ENCODE assay signal across 9 cellular contexts in genomic region chr11:114061053-114062049, GRCh38. TPM values are rescaled to one million over a fixed set of nuclear protein-coding genes. Genes with fewer than 3 reads are reported as not detected.
DNase-seq lines count a peak whose midpoint lies in the region; ATAC-seq and TF ChIP-seq lines count a peak whose summit lies in the region.
"Had no signal": no experiment of that assay in that cellular context is flagged by ENCODE, and none has a peak within 500 bp of the region (broad histone marks: within the 10 kb centered on the region; RNA-seq: fewer than 3 reads in every experiment).

No MANE protein-coding gene starts in this region.

- TF ChIP-seq POLR2A in prostate gland (IDR thresholded peaks at IDR 0.05) (peak; percentile 40), GM18505 (IDR thresholded peaks at IDR 0.05; ENCODE audit: borderline replicate concordance, extremely low read depth, insufficient read depth, insufficient read length) (no peak)

- no peaks in the 10 kb centered on the region for H3K36me3 Mint-ChIP-seq in activated CD8-positive, alpha-beta memory T cell treated with anti-CD3 and anti-CD28 coated beads, Interleukin-2, amount 10 ng/mL, durations not matched to agents 7 days and 5 days
- no peaks in the 10 kb centered on the region for H3K36me3 Mint-ChIP-seq in activated T-helper 1 cell treated with anti-CD3 and anti-CD28 coated beads, Interleukin-12 subunit alpha, Interleukin-12 subunit beta, Interleukin-2, Interleukin-4 antibody, amounts not matched to agents 30 ng/mL and 10 ng/mL and 1 ng/mL, durations not matched to agents 14 hours and 24 hours and 36 hours (ENCODE audit: low read depth)
- H3K36me3 Mint-ChIP-seq: activated naive CD4-positive, alpha-beta T cell treated with anti-CD3 and anti-CD28 coated beads, Interleukin-2, amount 50 U/mL, for 72 hours had no signal

- peak; percentile 8 for ATAC-seq in activated CD8-positive, alpha-beta memory T cell treated with anti-CD3 and anti-CD28 coated beads, Interleukin-2, amount 10 ng/mL, durations not matched to agents 7 days and 5 days
- ATAC-seq in heart right ventricle (peak in 7 of 8 donors; percentile 2 to 21 (median 10)), GM18505 (IDR thresholded peaks at IDR 0.05; ENCODE audit: unreplicated experiment) (no peak)

- no peaks in the 10 kb centered on the region for H3K9me3 ChIP-seq in heart right ventricle
- no peaks in the 10 kb centered on the region for H3K9me3 ChIP-seq in prostate gland

- no peak overlapping the region for H3K27ac Mint-ChIP-seq in activated CD8-positive, alpha-beta memory T cell treated with anti-CD3 and anti-CD28 coated beads, Interleukin-2, amount 10 ng/mL, durations not matched to agents 7 days and 5 days
- peak overlapping the region; percentile 44 for H3K27ac Mint-ChIP-seq in activated T-helper 1 cell treated with anti-CD3 and anti-CD28 coated beads, Interleukin-12 subunit alpha, Interleukin-12 subunit beta, Interleukin-2, Interleukin-4 antibody, amounts not matched to agents 30 ng/mL and 10 ng/mL and 1 ng/mL, durations not matched to agents 14 hours and 24 hours and 36 hours
- H3K27ac Mint-ChIP-seq: activated naive CD4-positive, alpha-beta T cell treated with anti-CD3 and anti-CD28 coated beads, Interleukin-2, amount 50 U/mL, for 72 hours had no signal

- 4% methylated on average over 52 of the region's 52 CpGs for WGBS in heart right ventricle, 2 donors
- WGBS in prostate gland = 3% methylated on average over 36 of the region's 52 CpGs

- H3K4me1 ChIP-seq in heart right ventricle (peaks cover 29 to 78% (median 73%) of the 10 kb centered on the region in 9 donors), prostate gland (replicated peaks) (peaks cover 29% of the 10 kb centered on the region)

- DNase-seq in activated CD8-positive, alpha-beta memory T cell treated with anti-CD3 and anti-CD28 coated beads, Interleukin-2, amount 10 ng/mL, durations not matched to agents 7 days and 5 days = no peak
- DNase-seq in activated CD8-positive, alpha-beta memory T cell treated with anti-CD3 and anti-CD28 coated beads, Interleukin-2, amount 50 U/mL, for 4 hours = no peak
- DNase-seq in activated T-helper 1 cell treated with anti-CD3 and anti-CD28 coated beads, Interleukin-12 subunit alpha, Interleukin-12 subunit beta, Interleukin-2, Interleukin-4 antibody, amounts not matched to agents 30 ng/mL and 10 ng/mL and 1 ng/mL, durations not matched to agents 14 hours and 24 hours and 36 hours (ENCODE audit: low spot score) = no peak
- DNase-seq in heart right ventricle (peak in 1 of 2 donors; percentile 33), prostate gland (ENCODE audit: low spot score) (no peak), SHP77 (lab: John Stamatoyannopoulos, UW) (no peak), ecto neural progenitor cell (ENCODE audit: low spot score) (no peak)

- H3K27me3 Mint-ChIP-seq in activated CD8-positive, alpha-beta memory T cell treated with anti-CD3 and anti-CD28 coated beads, Interleukin-2, amount 10 ng/mL, durations not matched to agents 7 days and 5 days = peaks cover 62% of the 10 kb centered on the region
- H3K27me3 Mint-ChIP-seq in activated T-helper 1 cell treated with anti-CD3 and anti-CD28 coated beads, Interleukin-12 subunit alpha, Interleukin-12 subunit beta, Interleukin-2, Interleukin-4 antibody, amounts not matched to agents 30 ng/mL and 10 ng/mL and 1 ng/mL, durations not matched to agents 14 hours and 24 hours and 36 hours (ENCODE audit: insufficient read depth) = peaks cover 57% of the 10 kb centered on the region

- CTCF ChIA-PET in activated CD8-positive, alpha-beta memory T cell treated with anti-CD3 and anti-CD28 coated beads, Interleukin-2, amount 10 ng/mL, durations not matched to agents 7 days and 5 days (lab: Charles Lee) = interaction anchor here (0.9 to 3.0 kb wide), 8 partner anchors 10 to 199 kb away, joined by 3 to 22 read pairs (median 6); no protein-coding TSS in a partner anchor

- H3K27ac ChIP-seq in heart right ventricle (peak overlapping the region; percentile 92 to 100 (median 97)), prostate gland (peak overlapping the region; percentile 100)

- H3K27me3 ChIP-seq in heart right ventricle (peaks cover 0 to 20% (median 0%) of the 10 kb centered on the region in 7 donors), prostate gland (replicated peaks; ENCODE audit: insufficient read depth) (no peaks in the 10 kb centered on the region)

- peak in 1 of 9 donors; percentile 6 for TF ChIP-seq CTCF in heart right ventricle (IDR thresholded peaks at IDR 0.05)
- peak in 1 of 4 experiments; percentile 28 for TF ChIP-seq CTCF in prostate gland (IDR thresholded peaks at IDR 0.05)

- intact Hi-C loops in activated T-helper 1 cell treated with anti-CD3 and anti-CD28 coated beads, Interleukin-12 subunit alpha, Interleukin-12 subunit beta, Interleukin-2, Interleukin-4 antibody, amounts not matched to agents 30 ng/mL and 10 ng/mL and 1 ng/mL, durations not matched to agents 14 hours and 24 hours and 36 hours (cut with micrococcal nuclease) = loop anchor here (2.0 kb wide), 1 partner anchor 199 kb away; no protein-coding TSS in a partner anchor
- intact Hi-C loops in heart right ventricle (cut with DNase I) = loop anchor here in 8 of 10 donors (2.0 to 10.0 kb wide), 11 partner anchors 49 to 193 kb away; no protein-coding TSS in a partner anchor
- intact Hi-C loops in prostate gland (cut with DNase I) = loop anchor here (5.0 kb wide), 2 partner anchors 101 to 121 kb away; no protein-coding TSS in a partner anchor

- peak overlapping the region; percentile 77 to 98 (median 94) for H3K4me3 ChIP-seq in heart right ventricle
- peak overlapping the region; percentile 97 to 99 for H3K4me3 ChIP-seq in prostate gland

- H3K36me3 ChIP-seq in heart right ventricle (peaks cover 0 to 36% (median 19%) of the 10 kb centered on the region in 9 donors), prostate gland (peaks cover 22 to 35% of the 10 kb centered on the region in 2 donors)

- H3K4me1 Mint-ChIP-seq in activated CD8-positive, alpha-beta memory T cell treated with anti-CD3 and anti-CD28 coated beads, Interleukin-2, amount 10 ng/mL, durations not matched to agents 7 days and 5 days = peaks cover 15% of the 10 kb centered on the region
- H3K4me1 Mint-ChIP-seq in activated T-helper 1 cell treated with anti-CD3 and anti-CD28 coated beads, Interleukin-12 subunit alpha, Interleukin-12 subunit beta, Interleukin-2, Interleukin-4 antibody, amounts not matched to agents 30 ng/mL and 10 ng/mL and 1 ng/mL, durations not matched to agents 14 hours and 24 hours and 36 hours (ENCODE audit: low read depth) = no peaks in the 10 kb centered on the region

- no peaks in the 10 kb centered on the region for H3K9me3 Mint-ChIP-seq in activated CD8-positive, alpha-beta memory T cell treated with anti-CD3 and anti-CD28 coated beads, Interleukin-2, amount 10 ng/mL, durations not matched to agents 7 days and 5 days (ENCODE audit: low read depth)
- no peaks in the 10 kb centered on the region for H3K9me3 Mint-ChIP-seq in activated T-helper 1 cell treated with anti-CD3 and anti-CD28 coated beads, Interleukin-12 subunit alpha, Interleukin-12 subunit beta, Interleukin-2, Interleukin-4 antibody, amounts not matched to agents 30 ng/mL and 10 ng/mL and 1 ng/mL, durations not matched to agents 14 hours and 24 hours and 36 hours
- H3K9me3 Mint-ChIP-seq: activated naive CD4-positive, alpha-beta T cell treated with anti-CD3 and anti-CD28 coated beads, Interleukin-2, amount 50 U/mL, for 72 hours had no signal

- peak overlapping the region; percentile 74 for H3K4me3 Mint-ChIP-seq in activated CD8-positive, alpha-beta memory T cell treated with anti-CD3 and anti-CD28 coated beads, Interleukin-2, amount 10 ng/mL, durations not matched to agents 7 days and 5 days
- peak overlapping the region; percentile 79 for H3K4me3 Mint-ChIP-seq in activated T-helper 1 cell treated with anti-CD3 and anti-CD28 coated beads, Interleukin-12 subunit alpha, Interleukin-12 subunit beta, Interleukin-2, Interleukin-4 antibody, amounts not matched to agents 30 ng/mL and 10 ng/mL and 1 ng/mL, durations not matched to agents 14 hours and 24 hours and 36 hours

RNA-seq across cellular contexts. Expression of gene ZBTB16, which starts 1.8 kb away (rescaled TPM):
- 1 to 10 TPM; 3.2 to 3.9 TPM for total RNA-seq in activated CD8-positive, alpha-beta memory T cell treated with anti-CD3 and anti-CD28 coated beads, Interleukin-2, amount 10 ng/mL, durations not matched to agents 7 days and 5 days
- total RNA-seq in activated T-helper 1 cell treated with anti-CD3 and anti-CD28 coated beads, Interleukin-12 subunit alpha, Interleukin-12 subunit beta, Interleukin-2, Interleukin-4 antibody, amounts not matched to agents 30 ng/mL and 10 ng/mL and 1 ng/mL, durations not matched to agents 14 hours and 24 hours and 36 hours = 3.4 and 3.9 TPM in 2 replicates
- total RNA-seq in heart right ventricle (100 to 1,000 TPM in 1 of 10 donors, 10 to 100 TPM in 9; 18.3 to 108 (median 72.9) TPM), prostate gland (100 to 1,000 TPM; 171 to 230 TPM)
- polyA plus RNA-seq in heart right ventricle = 10 to 100 TPM; 21.1 to 39.6 TPM
